ENCODE assay signal across 17 cellular contexts in the genomic region with DNA sequence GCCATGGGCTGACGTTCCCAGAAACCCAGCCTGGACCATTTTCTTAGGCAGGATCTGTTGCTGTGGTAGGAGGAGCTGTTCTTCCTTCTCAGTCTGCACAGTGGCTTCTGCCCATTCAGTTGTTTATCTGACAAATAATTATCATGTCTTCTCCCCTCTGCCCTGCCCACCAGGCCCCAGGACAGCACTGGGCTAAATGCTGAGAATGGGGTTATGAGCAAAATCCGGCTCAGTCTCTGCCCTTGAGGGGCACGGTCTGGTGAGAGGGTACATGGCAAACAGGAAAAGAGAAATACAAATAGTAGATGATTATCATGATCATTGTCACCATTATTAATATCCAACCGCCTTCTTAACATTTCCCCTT.
"Had no signal": no experiment of that assay in that cellular context is flagged by ENCODE, and none has a peak within 500 bp of the region (broad histone marks: within the 10 kb centered on the region; RNA-seq: fewer than 3 reads in every experiment).

No MANE protein-coding gene starts in this region.

- H3K9me3 ChIP-seq: gastrocnemius medialis had no signal

- H3K27me3 ChIP-seq: gastrocnemius medialis had no signal

- H3K9me3 Mint-ChIP-seq: activated naive CD4-positive, alpha-beta T cell treated with anti-CD3 and anti-CD28 coated beads for 36 hours; activated T-cell treated with anti-CD3 and anti-CD28 coated beads, Interleukin-2, amount 50 U/mL, for 24 hours; mesothelial cell of epicardium; natural killer cell treated with Interleukin-12 subunit alpha and Interleukin-12 subunit beta and Interleukin-15 and Interleukin-18, amount 100 ng/mL, for 72 hours; stimulated activated naive CD8-positive, alpha-beta T cell treated with anti-CD3 and anti-CD28 coated beads, Interleukin-15, Interleukin-2, amounts not matched to agents 100 ng/mL and 50 ng/mL, for 24 hours; T-cell had no signal

- H3K4me3 ChIP-seq: gastrocnemius medialis had no signal

- H3K4me1 Mint-ChIP-seq: T-cell had no signal

- H3K36me3 Mint-ChIP-seq: mesothelial cell of epicardium; natural killer cell treated with Interleukin-12 subunit alpha and Interleukin-12 subunit beta and Interleukin-15 and Interleukin-18, amount 100 ng/mL, for 72 hours; T-cell had no signal

- H3K27ac Mint-ChIP-seq: activated CD8-positive, alpha-beta T cell treated with anti-CD3 and anti-CD28 coated beads, Interleukin-2, amount 10 ng/mL, durations not matched to agents 7 days and 5 days; activated naive CD4-positive, alpha-beta T cell treated with anti-CD3 and anti-CD28 coated beads for 36 hours; activated T-cell treated with anti-CD3 and anti-CD28 coated beads, Interleukin-2, amount 50 U/mL, for 24 hours; mesothelial cell of epicardium; natural killer cell treated with Interleukin-12 subunit alpha and Interleukin-12 subunit beta and Interleukin-15 and Interleukin-18, amount 100 ng/mL, for 72 hours; stimulated activated naive CD8-positive, alpha-beta T cell treated with anti-CD3 and anti-CD28 coated beads, Interleukin-15, Interleukin-2, amounts not matched to agents 100 ng/mL and 50 ng/mL, for 24 hours; T-cell had no signal

- H3K27ac ChIP-seq: brain microvascular endothelial cell had no signal

- ATAC-seq: activated CD8-positive, alpha-beta T cell treated with anti-CD3 and anti-CD28 coated beads, Interleukin-2, amount 10 ng/mL, durations not matched to agents 7 days and 5 days; gastrocnemius medialis; left ventricle myocardium superior; natural killer cell treated with Interleukin-12 subunit alpha and Interleukin-12 subunit beta and Interleukin-15 and Interleukin-18, amount 100 ng/mL, for 72 hours; T-cell had no signal

- H3K4me3 Mint-ChIP-seq: activated CD8-positive, alpha-beta T cell treated with anti-CD3 and anti-CD28 coated beads, Interleukin-2, amount 10 ng/mL, durations not matched to agents 7 days and 5 days; activated naive CD4-positive, alpha-beta T cell treated with anti-CD3 and anti-CD28 coated beads for 36 hours; activated T-cell treated with anti-CD3 and anti-CD28 coated beads, Interleukin-2, amount 50 U/mL, for 24 hours; mesothelial cell of epicardium; natural killer cell treated with Interleukin-12 subunit alpha and Interleukin-12 subunit beta and Interleukin-15 and Interleukin-18, amount 100 ng/mL, for 72 hours; stimulated activated naive CD8-positive, alpha-beta T cell treated with anti-CD3 and anti-CD28 coated beads, Interleukin-15, Interleukin-2, amounts not matched to agents 100 ng/mL and 50 ng/mL, for 24 hours; T-cell had no signal

- DNase-seq: activated CD4-positive, alpha-beta T cell treated with anti-CD3 and anti-CD28 coated beads for 48 hours; activated CD4-positive, CD25-positive, alpha-beta regulatory T cell; activated CD8-positive, alpha-beta T cell treated with anti-CD3 and anti-CD28 coated beads, Interleukin-2, amount 10 ng/mL, durations not matched to agents 7 days and 5 days; activated naive CD4-positive, alpha-beta T cell treated with anti-CD3 and anti-CD28 coated beads for 36 hours; activated T-cell treated with anti-CD3 and anti-CD28 coated beads, Interleukin-2, amount 50 U/mL, for 24 hours; brain microvascular endothelial cell; central memory CD4-positive, alpha-beta T cell; gastrocnemius medialis; left ventricle myocardium superior; occipital lobe; posterior cingulate gyrus; stimulated activated CD4-positive, alpha-beta T cell treated with anti-CD3 and anti-CD28 coated beads, Interleukin-2, amount 100 ng/mL, for 48 hours; T-cell; trophoblast cell had no signal

- H3K36me3 ChIP-seq: brain microvascular endothelial cell, gastrocnemius medialis had no signal
